24 cellular contexts compared by ENCODE assay signal in genomic region chr11:82045748-82046457, GRCh38.
DNase-seq lines count a peak whose midpoint lies in the region; ATAC-seq and TF ChIP-seq lines count a peak whose summit lies in the region.
"Had no signal": no experiment of that assay in that cellular context is flagged by ENCODE, and none has a peak within 500 bp of the region (broad histone marks: within the 10 kb centered on the region; RNA-seq: fewer than 3 reads in every experiment).

No MANE protein-coding gene starts in this region.

- H3K36me3 Mint-ChIP-seq in activated naive CD4-positive, alpha-beta T cell treated with anti-CD3 and anti-CD28 coated beads, Interleukin-2, amount 50 U/mL, for 72 hours = peaks cover 10% of the 10 kb centered on the region in 2 donors
- H3K36me3 Mint-ChIP-seq: CD8-positive, alpha-beta T cell had no signal

- peak; percentile 22 to 90 for ATAC-seq in activated naive CD4-positive, alpha-beta T cell treated with anti-CD3 and anti-CD28 coated beads, Interleukin-2, amount 50 U/mL, for 72 hours
- ATAC-seq in stimulated activated naive CD8-positive, alpha-beta T cell treated with anti-CD3 and anti-CD28 coated beads, Interleukin-15, amount 100 ng/mL, for 72 hours = peak; percentile 50
- ATAC-seq in HG02852 (IDR thresholded peaks at IDR 0.05; ENCODE audit: unreplicated experiment) (no peak), HG02973 (IDR thresholded peaks at IDR 0.05; ENCODE audit: unreplicated experiment) (no peak)
- ATAC-seq: A549; CD8-positive, alpha-beta T cell; HCT116 had no signal

- TF ChIP-seq CTCF in astrocyte of the cerebellum (IDR thresholded peaks at IDR 0.05; ENCODE audit: low read depth, low read length, missing control alignments) = no peak

- no peak overlapping the region for H3K27ac Mint-ChIP-seq in activated naive CD4-positive, alpha-beta T cell treated with anti-CD3 and anti-CD28 coated beads, Interleukin-2, amount 50 U/mL, for 72 hours
- no peak overlapping the region for H3K27ac Mint-ChIP-seq in stimulated activated naive CD8-positive, alpha-beta T cell treated with anti-CD3 and anti-CD28 coated beads, Interleukin-15, amount 100 ng/mL, for 72 hours
- H3K27ac Mint-ChIP-seq: B cell; CD8-positive, alpha-beta T cell had no signal

- no peaks in the 10 kb centered on the region for H3K27me3 Mint-ChIP-seq in stimulated activated naive CD8-positive, alpha-beta T cell treated with anti-CD3 and anti-CD28 coated beads, Interleukin-15, amount 100 ng/mL, for 72 hours
- H3K27me3 Mint-ChIP-seq: B cell had no signal

- no peak overlapping the region for H3K4me3 ChIP-seq in astrocyte of the cerebellum (ENCODE audit: low read depth, low read length)
- H3K4me3 ChIP-seq: A549, SJSA1 had no signal

- H3K4me3 Mint-ChIP-seq in stimulated activated naive CD8-positive, alpha-beta T cell treated with anti-CD3 and anti-CD28 coated beads, Interleukin-15, amount 100 ng/mL, for 72 hours = no peak overlapping the region
- H3K4me3 Mint-ChIP-seq: B cell; CD8-positive, alpha-beta T cell had no signal

- H3K9me3 Mint-ChIP-seq in activated naive CD4-positive, alpha-beta T cell treated with anti-CD3 and anti-CD28 coated beads, Interleukin-2, amount 50 U/mL, for 72 hours = peaks cover 9 to 15% of the 10 kb centered on the region in 2 donors
- H3K9me3 Mint-ChIP-seq in stimulated activated naive CD8-positive, alpha-beta T cell treated with anti-CD3 and anti-CD28 coated beads, Interleukin-15, amount 100 ng/mL, for 72 hours = peaks cover 8 to 31% of the 10 kb centered on the region in 2 donors
- H3K9me3 Mint-ChIP-seq: CD8-positive, alpha-beta T cell had no signal

- H3K4me1 Mint-ChIP-seq in stimulated activated naive CD8-positive, alpha-beta T cell treated with anti-CD3 and anti-CD28 coated beads, Interleukin-15, amount 100 ng/mL, for 72 hours = no peaks in the 10 kb centered on the region
- H3K4me1 Mint-ChIP-seq: B cell had no signal

- DNase-seq in activated naive CD4-positive, alpha-beta T cell treated with anti-CD3 and anti-CD28 coated beads, Interleukin-2, amount 50 U/mL, for 72 hours (ENCODE audit: low spot score in 2 of 2) = no peak
- no peak for DNase-seq in activated naive CD4-positive, alpha-beta T cell treated with Interleukin-2 at 50 U/mL for 16 hours
- DNase-seq in astrocyte of the cerebellum (ENCODE audit: low read depth) = peak; percentile 35
- DNase-seq in kidney tubule cell (ENCODE audit: low spot score) = peak; percentile 35
- no peak for DNase-seq in stimulated activated naive CD8-positive, alpha-beta T cell treated with anti-CD3 and anti-CD28 coated beads, Interleukin-15, amount 100 ng/mL, for 72 hours
- DNase-seq: CD8-positive, alpha-beta T cell; DMS79 treated with DMSO at 0.1 percent for 48 hours; GF-D8; NCI-H1092; NCI-H1417 treated with DMSO at 0.1 percent for 48 hours; NCI-H1694 treated with DMSO at 0.1 percent for 48 hours; NCI-H2081 treated with DMSO at 0.1 percent for 48 hours; NCI-H2171; NCI-H226; NCI-H510A; NCI-H69; Right ventricle myocardium superior; RPMI8226 had no signal

- in situ Hi-C loops in astrocyte of the cerebellum (cut with HindIII; ENCODE audit: low sequenced_read_pairs) = no loop called here

Comparison
In these comparisons a context has a peak if more than half of its experiments do, and no peak if none do; other contexts are left out.
1. ATAC-seq: peak in activated naive CD4-positive, alpha-beta T cell treated with anti-CD3 and anti-CD28 coated beads, Interleukin-2, amount 50 U/mL, for 72 hours (2 of 2) and stimulated activated naive CD8-positive, alpha-beta T cell treated with anti-CD3 and anti-CD28 coated beads, Interleukin-15, amount 100 ng/mL, for 72 hours (single experiment); none in HG02852 (single experiment) and HG02973 (single experiment).
2. DNase-seq: peak in astrocyte of the cerebellum (single experiment) and kidney tubule cell (single experiment); none in activated naive CD4-positive, alpha-beta T cell treated with anti-CD3 and anti-CD28 coated beads, Interleukin-2, amount 50 U/mL, for 72 hours (0 of 2), activated naive CD4-positive, alpha-beta T cell treated with Interleukin-2 at 50 U/mL for 16 hours (single experiment) and stimulated activated naive CD8-positive, alpha-beta T cell treated with anti-CD3 and anti-CD28 coated beads, Interleukin-15, amount 100 ng/mL, for 72 hours (0 of 2).